In the genomic region with DNA sequence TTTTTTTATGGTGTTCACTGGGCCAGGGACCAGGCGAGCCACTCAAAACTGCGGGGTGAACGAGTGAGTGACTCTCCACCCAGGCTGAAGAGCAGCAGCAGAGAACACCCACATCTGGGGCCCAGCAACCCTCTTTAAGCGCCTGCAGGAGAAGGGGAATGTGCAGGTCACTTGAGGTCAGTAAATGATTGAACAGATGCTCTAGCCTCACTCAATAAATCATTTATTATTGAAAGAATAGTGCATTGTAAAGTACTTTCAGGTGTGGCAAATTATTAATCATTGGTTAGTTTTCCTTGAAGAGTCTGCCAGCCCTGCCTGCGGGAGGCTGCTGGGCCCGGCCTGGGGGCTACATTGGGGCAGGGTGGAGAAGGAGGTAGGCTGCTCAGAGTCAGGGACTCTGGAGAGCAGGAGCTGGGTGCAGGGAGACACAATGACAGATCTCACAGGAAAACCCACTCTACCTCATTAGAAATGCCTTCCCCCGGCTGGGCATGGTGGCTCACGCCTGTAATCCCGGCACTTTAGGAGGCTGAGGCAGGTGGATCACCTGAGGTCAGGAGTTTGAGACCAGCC, we compare ENCODE assay signal across 14 cellular contexts. TPM values are rescaled to one million over a fixed set of nuclear protein-coding genes. Genes with fewer than 3 reads are reported as not detected.
DNase-seq lines count a peak whose midpoint lies in the region; ATAC-seq, FAIRE-seq and TF ChIP-seq lines count a peak whose summit lies in the region.
"Had no signal": no experiment of that assay in that cellular context is flagged by ENCODE, and none has a peak within 500 bp of the region (broad histone marks: within the 10 kb centered on the region; RNA-seq: fewer than 3 reads in every experiment).

No MANE protein-coding gene starts in this region.

- H3K36me3 ChIP-seq in HCT116 (ENCODE audit: control insufficient read depth in 1 of 2, insufficient read depth in 2 of 2, low read length in 2 of 2) (no peaks in the 10 kb centered on the region), gastroesophageal sphincter (no peaks in the 10 kb centered on the region)

- ATAC-seq in GM19023 (IDR thresholded peaks at IDR 0.05; ENCODE audit: unreplicated experiment) (peak; percentile 53), HCT116 (no peak), HG03457 (IDR thresholded peaks at IDR 0.05; ENCODE audit: unreplicated experiment) (peak; percentile 71), gastroesophageal sphincter (no peak)
- ATAC-seq: mucosa of descending colon, Right ventricle myocardium inferior had no signal

- H4K20me1 ChIP-seq in HCT116 (ENCODE audit: insufficient read depth), result no peaks in the 10 kb centered on the region

- DNase-seq in HCT116 (ENCODE audit: low read depth, low spot score), result no peak
- peak; percentile 69 for DNase-seq in mucosa of gallbladder (ENCODE audit: low spot score)
- no peak for DNase-seq in H54 (ENCODE audit: insufficient read length, low spot score)
- no peak for DNase-seq in MCF 10A (ENCODE audit: unreplicated experiment)
- no peak for DNase-seq in NCI-H2029 treated with DMSO at 0.1 percent for 48 hours (lab: John Stamatoyannopoulos, UW)
- DNase-seq: mucosa of descending colon; stimulated activated CD4-positive, alpha-beta T cell treated with anti-CD3 and anti-CD28 coated beads, Interleukin-4, amount 100 ng/mL, for 24 hours had no signal

- no peaks in the 10 kb centered on the region for H3K9me2 ChIP-seq in HCT116 (ENCODE audit: insufficient read depth)

- peak overlapping the region; percentile 26 for H3K4me2 ChIP-seq in HCT116 (ENCODE audit: low read length)

- TF ChIP-seq RAD21 in HCT116 (IDR thresholded peaks at IDR 0.05; ENCODE audit: low read depth), result no peak

- H3K27ac Mint-ChIP-seq in MCF 10A (ENCODE audit: low read depth, unreplicated experiment), result no peak overlapping the region
- H3K27ac Mint-ChIP-seq: activated naive CD8-positive, alpha-beta T cell had no signal

- H3K4me3 Mint-ChIP-seq in MCF 10A (ENCODE audit: unreplicated experiment), result no peak overlapping the region
- H3K4me3 Mint-ChIP-seq: activated naive CD8-positive, alpha-beta T cell had no signal

- no peak for TF ChIP-seq EP300 in gastroesophageal sphincter (IDR thresholded peaks at IDR 0.05)

- peaks cover 15% of the 10 kb centered on the region for H3K4me1 Mint-ChIP-seq in MCF 10A (ENCODE audit: insufficient read depth, unreplicated experiment)

- H3K27me3 ChIP-seq in HCT116 (ENCODE audit: insufficient read depth, low read length), result no peaks in the 10 kb centered on the region
- no peaks in the 10 kb centered on the region for H3K27me3 ChIP-seq in gastroesophageal sphincter

- H3K27ac ChIP-seq in HCT116 (ENCODE audit: low read depth, low read length), result no peak overlapping the region
- no peak overlapping the region for H3K27ac ChIP-seq in gastroesophageal sphincter
- H3K27ac ChIP-seq: C4-2B, HL-60 had no signal

- no peak for TF ChIP-seq CTCF in HCT116 (IDR thresholded peaks at IDR 0.05 in 2 of 3, conservative IDR thresholded peaks at IDR 0.05 in 1 of 3; ENCODE audit: borderline replicate concordance in 1 of 3, insufficient read depth in 1 of 3, low read depth in 2 of 3, low read length in 2 of 3)
- TF ChIP-seq CTCF in gastroesophageal sphincter (IDR thresholded peaks at IDR 0.05), result no peak
- TF ChIP-seq CTCF in MCF 10A (IDR thresholded peaks at IDR 0.05; ENCODE audit: unreplicated experiment), result no peak

- BruUV-seq in HCT116 (replicated peaks; lab: Mats Ljungman, UMichigan) (no TSS peak), MCF 10A (replicated peaks; lab: Mats Ljungman, UMichigan) (no TSS peak)

- peaks cover 67% of the 10 kb centered on the region for H3K79me2 ChIP-seq in HCT116 (ENCODE audit: insufficient read depth, low read length)

- H3K36me3 Mint-ChIP-seq in MCF 10A (ENCODE audit: insufficient read depth, unreplicated experiment), result no peaks in the 10 kb centered on the region

- H3K9me3 ChIP-seq in HCT116 (ENCODE audit: control insufficient read depth in 1 of 2, insufficient read depth in 1 of 2, low read depth in 1 of 2, low read length in 2 of 2) (no peaks in the 10 kb centered on the region), gastroesophageal sphincter (no peaks in the 10 kb centered on the region)
- H3K9me3 ChIP-seq: mucosa of descending colon had no signal

- no peak for FAIRE-seq in H54 (lab: Jason Lieb, UNC)

- no peaks in the 10 kb centered on the region for H3K9me3 Mint-ChIP-seq in MCF 10A (ENCODE audit: unreplicated experiment)

- H3K9ac ChIP-seq in HCT116 (ENCODE audit: low read length), result no peak overlapping the region

- TF ChIP-seq POLR2A in HCT116 (IDR thresholded peaks at IDR 0.05; ENCODE audit: borderline replicate concordance, extremely low read depth, insufficient read depth, insufficient read length), result no peak
- TF ChIP-seq POLR2A in H54 (IDR thresholded peaks at IDR 0.05; ENCODE audit: low read depth, low read length), result no peak
- no peak for TF ChIP-seq POLR2A in gastroesophageal sphincter (IDR thresholded peaks at IDR 0.05)

- no peak overlapping the region for H3K4me3 ChIP-seq in HCT116 (replicated peaks in 1 of 2; ENCODE audit: low read depth in 1 of 2, low read length in 2 of 2)
- no peak overlapping the region for H3K4me3 ChIP-seq in gastroesophageal sphincter
- H3K4me3 ChIP-seq: mucosa of descending colon had no signal

- CTCF ChIA-PET in HCT116 (lab: Charles Lee) (no interaction called here), MCF 10A (lab: Yijun Ruan, JAX) (interaction anchor here (0.6 to 1.9 kb wide), 2 partner anchors 147 to 148 kb away, joined by 3 to 9 read pairs; no protein-coding TSS in a partner anchor)

- no peaks in the 10 kb centered on the region for H3K27me3 Mint-ChIP-seq in MCF 10A (ENCODE audit: insufficient read depth, unreplicated experiment)
- H3K27me3 Mint-ChIP-seq: activated naive CD8-positive, alpha-beta T cell had no signal

- H3K4me1 ChIP-seq in HCT116 (ENCODE audit: control insufficient read depth in 1 of 2, insufficient read depth in 2 of 2, low read length in 2 of 2), result peaks cover 49 to 79% of the 10 kb centered on the region in 2 experiments
- H3K4me1 ChIP-seq in gastroesophageal sphincter, result no peaks in the 10 kb centered on the region

- intact Hi-C loops in HCT116 (cut with micrococcal nuclease) (loop anchor here (5.0 kb wide), 1 partner anchor 39 kb away; no protein-coding TSS in a partner anchor), MCF 10A (cut with micrococcal nuclease) (no loop called here)

- POLR2A ChIA-PET in HCT116 (lab: Charles Lee) (no interaction called here), MCF 10A (lab: Yijun Ruan, JAX) (no interaction called here)

- WGBS in gastroesophageal sphincter (ENCODE audit: low coverage in 1 of 2), 2 donors, result 70 to 88% methylated on average over 1 to 4 of the region's 9 CpGs

- H2AFZ ChIP-seq in HCT116 (ENCODE audit: low read depth, low read length, poor library complexity, severe bottlenecking), result no peak overlapping the region

- RAD21 ChIA-PET in HCT116 (lab: Charles Lee; ENCODE audit: low non-redundant PET in 1 of 2, low total read pairs in 2 of 2, uncharacterized antibody in 2 of 2, unreplicated experiment in 2 of 2), result no interaction called here

TF ChIP-seq in HCT116, 20 proteins besides CTCF, POLR2A, EP300 and RAD21:
- TF ChIP-seq ELF1 (IDR thresholded peaks at IDR 0.05; ENCODE audit: borderline replicate concordance, low read depth) (no peak), ATF3 (IDR thresholded peaks at IDR 0.05) (no peak), JUND (IDR thresholded peaks at IDR 0.05) (no peak), CBX3 (IDR thresholded peaks at IDR 0.05; ENCODE audit: low read depth) (no peak), YY1 (IDR thresholded peaks at IDR 0.05; ENCODE audit: extremely low read depth, insufficient replicate concordance, low read depth, low read length) (no peak), ZNF274 (IDR thresholded peaks at IDR 0.05; ENCODE audit: low read depth, low read length) (no peak), POLR2AphosphoS5 (IDR thresholded peaks at IDR 0.05; ENCODE audit: low read depth, low read length) (no peak), EZH2 (IDR thresholded peaks at IDR 0.05) (no peak), TCF7L2 (IDR thresholded peaks at IDR 0.05; ENCODE audit: borderline replicate concordance, extremely low read depth, insufficient read depth, insufficient read length) (no peak), SIN3A (IDR thresholded peaks at IDR 0.05; ENCODE audit: low read depth) (no peak), EZH2phosphoT487 (IDR thresholded peaks at IDR 0.05; ENCODE audit: borderline replicate concordance) (no peak), SP1 (IDR thresholded peaks at IDR 0.05; ENCODE audit: low read depth) (no peak)

RNA-seq across cellular contexts. Expression of gene ABCC4, which starts 42.5 kb away (rescaled TPM):
- total RNA-seq in HCT116 (2021; ENCODE audit: unreplicated experiment) (26.3 TPM), mucosa of gallbladder (39.8 TPM), gastroesophageal sphincter (1 to 10 TPM; 3.9 to 6.8 (median 4.7) TPM), MCF 10A (2022) (13.8 and 13.9 TPM in 2 replicates)
- polyA plus RNA-seq in HCT116 (2012), result 6.6 and 9.0 TPM in 2 replicates

Comparison
In these comparisons a context has a peak if more than half of its experiments do, and no peak if none do; other contexts are left out.
1. ATAC-seq: peak in GM19023 (single experiment) and HG03457 (single experiment); none in HCT116 (single experiment) and gastroesophageal sphincter (single experiment).